ENCODE assay signal across 1 cellular context in the genomic region with DNA sequence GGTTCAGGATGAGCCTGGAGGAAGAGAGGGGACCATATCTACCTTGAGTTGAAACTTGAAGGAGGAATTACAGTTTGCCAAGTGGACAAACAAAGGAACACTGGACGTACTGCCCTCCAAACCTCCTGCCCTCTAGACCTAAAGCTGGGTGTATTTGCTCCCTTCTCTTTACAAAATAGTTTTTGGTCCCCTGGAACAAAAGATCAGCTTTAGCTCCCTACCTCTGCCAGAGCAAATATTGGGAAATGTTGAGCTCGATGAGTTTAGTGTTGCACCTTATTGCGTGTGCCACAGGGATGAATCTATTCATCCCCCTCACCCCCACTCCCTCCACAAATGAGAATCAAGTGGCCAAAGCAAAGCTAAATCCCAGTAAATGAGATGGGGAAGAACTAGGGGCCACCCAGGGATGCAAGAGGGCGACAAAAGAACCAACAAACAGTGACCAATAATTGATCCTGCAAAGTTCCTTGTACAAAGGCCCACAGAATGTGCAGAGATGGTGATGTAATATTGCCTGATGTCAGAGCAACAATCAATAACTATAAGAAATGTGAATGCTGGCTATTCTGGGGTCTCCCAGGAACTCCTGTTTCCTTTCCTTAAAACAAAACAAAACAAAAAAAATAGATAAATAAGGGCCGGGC.
TF ChIP-seq lines count a peak whose summit lies in the region.

No MANE protein-coding gene starts in this region.

TF ChIP-seq in HepG2, 621 proteins besides CTCF, POLR2A, EP300 and RAD21 (continues in another document):
- TF ChIP-seq HIVEP1 (CRISPR knock-in tag; IDR thresholded peaks at IDR 0.05) (peak; percentile 45; the same call in 1 of the 2 replicates), ZSCAN9 (CRISPR knock-in tag; IDR thresholded peaks at IDR 0.05; ENCODE audit: borderline replicate concordance) (peak; percentile 74), SRSF4 (IDR thresholded peaks at IDR 0.05; ENCODE audit: low read depth, low read length, poor library complexity, severe bottlenecking) (no peak), SCMH1 (CRISPR knock-in tag; IDR thresholded peaks at IDR 0.05; ENCODE audit: borderline replicate concordance) (no peak), NFIC (IDR thresholded peaks at IDR 0.05; ENCODE audit: low read length) (peak; percentile 75; the same call in 1 of the 2 replicates), ZGPAT (CRISPR knock-in tag; IDR thresholded peaks at IDR 0.05) (peak; percentile 78), ZNF784 (CRISPR knock-in tag; IDR thresholded peaks at IDR 0.05; ENCODE audit: borderline replicate concordance) (no peak), ZNF317 (CRISPR knock-in tag; IDR thresholded peaks at IDR 0.05) (peak; percentile 65; the same call in 1 of the 2 replicates), ERF (CRISPR knock-in tag; IDR thresholded peaks at IDR 0.05) (peak; percentile 77; the same call in 1 of the 2 replicates), PHF5A (CRISPR knock-in tag; IDR thresholded peaks at IDR 0.05; ENCODE audit: low read depth, unreplicated experiment) (no peak), ZNF12 (CRISPR knock-in tag; IDR thresholded peaks at IDR 0.05) (peak; percentile 87; the same call in 1 of the 2 replicates), FOSL2 (CRISPR knock-in tag; IDR thresholded peaks at IDR 0.05) (peak; percentile 93), ZBTB38 (CRISPR knock-in tag; IDR thresholded peaks at IDR 0.05) (0 out of 2 replicates have a peak, but pooled peaks have one; percentile 38), HNF4G (IDR thresholded peaks at IDR 0.05; ENCODE audit: borderline replicate concordance, low read depth, low read length) (peak; percentile 79; the same call in 1 of the 2 replicates), HNF4G (CRISPR knock-in tag; IDR thresholded peaks at IDR 0.05; ENCODE audit: borderline replicate concordance, low read depth) (no peak), NONO (IDR thresholded peaks at IDR 0.05) (no peak), NONO (CRISPR knock-in tag; conservative IDR thresholded peaks at IDR 0.05) (peak; percentile 75), ZNF790 (CRISPR knock-in tag; IDR thresholded peaks at IDR 0.05; ENCODE audit: borderline replicate concordance) (0 out of 2 replicates have a peak, but pooled peaks have one; percentile 21), BHLHE40 (IDR thresholded peaks at IDR 0.05; ENCODE audit: low read length) (no peak; the same call in 1 of the 2 replicates), ZNF878 (CRISPR knock-in tag; IDR thresholded peaks at IDR 0.05) (0 out of 2 replicates have a peak, but pooled peaks have one; percentile 43), ZNF850 (CRISPR knock-in tag; conservative IDR thresholded peaks at IDR 0.05) (no peak), PAWR (CRISPR knock-in tag; IDR thresholded peaks at IDR 0.05; ENCODE audit: borderline replicate concordance) (no peak), ZNF546 (CRISPR knock-in tag; conservative IDR thresholded peaks at IDR 0.05) (0 out of 2 replicates have a peak, but pooled peaks have one; percentile 69), THAP11 (CRISPR knock-in tag; IDR thresholded peaks at IDR 0.05) (peak; percentile 77), PHF8 (CRISPR knock-in tag; IDR thresholded peaks at IDR 0.05) (peak; percentile 41), PAF1 (CRISPR knock-in tag; IDR thresholded peaks at IDR 0.05) (no peak), NR2C2 (CRISPR knock-in tag; IDR thresholded peaks at IDR 0.05; ENCODE audit: borderline replicate concordance) (peak; percentile 78; the same call in 1 of the 2 replicates), MTA3 (CRISPR knock-in tag; IDR thresholded peaks at IDR 0.05) (no peak), ZFP90 (CRISPR knock-in tag; IDR thresholded peaks at IDR 0.05; ENCODE audit: borderline replicate concordance) (no peak), POGK (CRISPR knock-in tag; conservative IDR thresholded peaks at IDR 0.05) (peak; percentile 59; the same call in 1 of the 2 replicates), GATAD2A (CRISPR knock-in tag; IDR thresholded peaks at IDR 0.05) (peak; percentile 96), MED8 (CRISPR knock-in tag; IDR thresholded peaks at IDR 0.05; ENCODE audit: insufficient replicate concordance) (peak; percentile 53), SMAD3 (CRISPR knock-in tag; IDR thresholded peaks at IDR 0.05) (peak; percentile 35; the same call in 1 of the 2 replicates), ZNF672 (CRISPR knock-in tag; IDR thresholded peaks at IDR 0.05) (no peak), TBX2 (CRISPR knock-in tag; IDR thresholded peaks at IDR 0.05; ENCODE audit: borderline replicate concordance) (peak; percentile 66; the same call in 1 of the 2 replicates), JUND (CRISPR knock-in tag; IDR thresholded peaks at IDR 0.05) (0 out of 2 replicates have a peak, but pooled peaks have one; percentile 52), KDM4B (CRISPR knock-in tag; IDR thresholded peaks at IDR 0.05) (peak; percentile 93), RNF219 (CRISPR knock-in tag; IDR thresholded peaks at IDR 0.05) (0 out of 2 replicates have a peak, but pooled peaks have one; percentile 74), EED (CRISPR knock-in tag; IDR thresholded peaks at IDR 0.05) (0 out of 2 replicates have a peak, but pooled peaks have one; percentile 42), ZFX (CRISPR knock-in tag; IDR thresholded peaks at IDR 0.05; ENCODE audit: low read depth) (peak; percentile 55; the same call in 1 of the 2 replicates), ZNF124 (CRISPR knock-in tag; IDR thresholded peaks at IDR 0.05) (peak; percentile 54; the same call in 1 of the 2 replicates), BATF2 (CRISPR knock-in tag; IDR thresholded peaks at IDR 0.05) (no peak), HNF1A (IDR thresholded peaks at IDR 0.05; ENCODE audit: low read depth) (0 out of 2 replicates have a peak, but pooled peaks have one; percentile 10), HNF1A (CRISPR knock-in tag; IDR thresholded peaks at IDR 0.05; ENCODE audit: borderline replicate concordance) (no peak; the same call in 1 of the 2 replicates), TARDBP (CRISPR knock-in tag; IDR thresholded peaks at IDR 0.05) (peak; percentile 88), YEATS4 (CRISPR knock-in tag; IDR thresholded peaks at IDR 0.05; ENCODE audit: borderline replicate concordance) (peak; percentile 7)
- TF ChIP-seq, protein P1, sequence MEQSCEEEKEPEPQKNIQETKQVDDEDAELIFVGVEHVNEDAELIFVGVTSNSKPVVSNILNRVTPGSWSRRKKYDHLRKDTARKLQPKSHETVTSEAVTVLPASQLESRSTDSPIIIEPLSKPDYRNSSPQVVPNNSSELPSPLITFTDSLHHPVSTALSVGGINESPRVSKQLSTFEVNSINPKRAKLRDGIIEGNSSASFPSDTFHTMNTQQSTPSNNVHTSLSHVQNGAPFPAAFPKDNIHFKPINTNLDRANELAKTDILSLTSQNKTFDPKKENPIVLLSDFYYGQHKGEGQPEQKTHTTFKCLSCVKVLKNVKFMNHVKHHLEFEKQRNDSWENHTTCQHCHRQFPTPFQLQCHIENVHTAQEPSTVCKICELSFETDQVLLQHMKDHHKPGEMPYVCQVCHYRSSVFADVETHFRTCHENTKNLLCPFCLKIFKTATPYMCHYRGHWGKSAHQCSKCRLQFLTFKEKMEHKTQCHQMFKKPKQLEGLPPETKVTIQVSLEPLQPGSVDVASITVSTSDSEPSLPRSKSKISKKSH (CRISPR knock-in tag; IDR thresholded peaks at IDR 0.05; ENCODE audit: borderline replicate concordance) = no peak
- TF ChIP-seq, protein P2, sequence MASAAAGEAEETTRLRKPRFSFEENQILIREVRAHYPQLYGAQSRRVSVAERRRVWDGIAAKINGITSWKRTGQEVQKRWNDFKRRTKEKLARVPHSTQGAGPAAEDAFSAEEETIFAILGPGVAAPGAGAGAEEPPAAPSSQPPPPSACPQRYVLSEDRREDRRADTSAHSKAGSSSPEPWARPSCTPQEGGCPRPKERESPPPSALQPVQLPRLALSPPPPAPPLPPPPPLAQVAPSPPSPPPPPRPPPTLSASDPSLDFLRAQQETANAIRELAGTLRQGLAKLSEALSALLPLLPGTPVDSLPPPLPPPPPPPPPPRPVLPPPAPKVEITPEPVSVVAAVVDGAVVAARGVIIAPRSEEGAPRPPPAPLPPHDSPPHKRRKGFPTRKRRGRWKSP (CRISPR knock-in tag; IDR thresholded peaks at IDR 0.05) = peak; percentile 20; the same call in 1 of the 2 replicates
- TF ChIP-seq, protein P3, sequence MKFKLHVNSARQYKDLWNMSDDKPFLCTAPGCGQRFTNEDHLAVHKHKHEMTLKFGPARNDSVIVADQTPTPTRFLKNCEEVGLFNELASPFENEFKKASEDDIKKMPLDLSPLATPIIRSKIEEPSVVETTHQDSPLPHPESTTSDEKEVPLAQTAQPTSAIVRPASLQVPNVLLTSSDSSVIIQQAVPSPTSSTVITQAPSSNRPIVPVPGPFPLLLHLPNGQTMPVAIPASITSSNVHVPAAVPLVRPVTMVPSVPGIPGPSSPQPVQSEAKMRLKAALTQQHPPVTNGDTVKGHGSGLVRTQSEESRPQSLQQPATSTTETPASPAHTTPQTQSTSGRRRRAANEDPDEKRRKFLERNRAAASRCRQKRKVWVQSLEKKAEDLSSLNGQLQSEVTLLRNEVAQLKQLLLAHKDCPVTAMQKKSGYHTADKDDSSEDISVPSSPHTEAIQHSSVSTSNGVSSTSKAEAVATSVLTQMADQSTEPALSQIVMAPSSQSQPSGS (CRISPR knock-in tag; IDR thresholded peaks at IDR 0.05) = peak; percentile 71
